8 cellular contexts compared by ENCODE assay signal in the genomic region with DNA sequence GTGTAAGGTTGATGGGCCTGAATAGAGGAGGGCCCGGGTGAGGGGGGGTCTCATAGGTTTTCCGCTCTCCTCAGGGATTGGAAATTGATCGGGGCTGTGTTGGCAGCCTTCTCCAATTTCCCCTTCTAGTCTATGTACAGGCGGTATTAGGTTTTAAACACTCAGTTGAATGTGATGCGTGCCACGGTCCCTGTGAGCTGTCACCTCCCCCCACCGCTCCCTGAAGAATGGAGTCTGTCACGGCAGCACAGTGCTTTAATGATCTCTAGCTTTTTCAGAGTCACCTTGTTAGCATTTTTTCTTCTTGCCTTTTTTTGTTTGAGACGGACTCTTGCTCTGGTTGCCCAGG. TPM values are rescaled to one million over a fixed set of nuclear protein-coding genes. Genes with fewer than 3 reads are reported as not detected.
DNase-seq lines count a peak whose midpoint lies in the region; ATAC-seq and TF ChIP-seq lines count a peak whose summit lies in the region.

No MANE protein-coding gene starts in this region.

- in situ Hi-C loops in GM23248 (cut with MboI), result no loop called here

- no peaks in the 10 kb centered on the region for H3K27me3 Mint-ChIP-seq in activated B cell treated with CpG ODN at 0.5 μM for 24 hours

- H2BK12ac ChIP-seq in trophoblast cell (ENCODE audit: low read length), result no peak overlapping the region

- H3K27me3 ChIP-seq in ACC112 (ENCODE audit: insufficient read depth, low read length), result no peaks in the 10 kb centered on the region
- H3K27me3 ChIP-seq in GM23248 (replicated peaks; ENCODE audit: insufficient read depth), result no peaks in the 10 kb centered on the region
- no peaks in the 10 kb centered on the region for H3K27me3 ChIP-seq in fibroblast of lung (ENCODE audit: control insufficient read depth, insufficient read depth, low read length)
- no peaks in the 10 kb centered on the region for H3K27me3 ChIP-seq in trophoblast cell (ENCODE audit: insufficient read depth, low read length)

- H3K9me3 Mint-ChIP-seq in activated B cell treated with CpG ODN at 0.5 μM for 24 hours, result no peaks in the 10 kb centered on the region

- H3K27ac ChIP-seq in ACC112 (ENCODE audit: low read depth, low read length) (peak overlapping the region; percentile 72), GM23248 (peak overlapping the region; percentile 73), fibroblast of lung (ENCODE audit: insufficient read depth, low read length) (peak overlapping the region; percentile 78), trophoblast cell (ENCODE audit: low read depth, low read length) (no peak overlapping the region)

- peaks cover 51% of the 10 kb centered on the region for H3K4me1 Mint-ChIP-seq in activated B cell treated with CpG ODN at 0.5 μM for 24 hours

- H2AK5ac ChIP-seq in trophoblast cell (ENCODE audit: low read length), result no peak overlapping the region

- H3K79me2 ChIP-seq in ACC112 (ENCODE audit: control insufficient read depth, insufficient read depth, low read length, unreplicated experiment), result peaks cover 78% of the 10 kb centered on the region
- peaks cover 94% of the 10 kb centered on the region for H3K79me2 ChIP-seq in GM23248 (ENCODE audit: insufficient read depth)
- H3K79me2 ChIP-seq in fibroblast of lung (ENCODE audit: control insufficient read depth, insufficient read depth, low read length), result peaks cover 65% of the 10 kb centered on the region
- peaks cover 22% of the 10 kb centered on the region for H3K79me2 ChIP-seq in trophoblast cell (ENCODE audit: control insufficient read depth, insufficient read depth, low read length, poor library complexity)

- no peak overlapping the region for H2BK120ac ChIP-seq in trophoblast cell (ENCODE audit: insufficient read depth, low read length, poor library complexity)

- H4K20me1 ChIP-seq in GM23248 (ENCODE audit: insufficient read depth) (no peaks in the 10 kb centered on the region; the same call in 1 of the 2 replicates), fibroblast of lung (ENCODE audit: control insufficient read depth, extremely low read depth, insufficient read depth, low read length) (no peaks in the 10 kb centered on the region)

- peak overlapping the region; percentile 93 for H3K9ac ChIP-seq in GM23248
- peak overlapping the region; percentile 85 for H3K9ac ChIP-seq in fibroblast of lung (ENCODE audit: insufficient read depth, low read length)
- peak overlapping the region; percentile 87 for H3K9ac ChIP-seq in trophoblast cell (ENCODE audit: low read length)

- H2BK5ac ChIP-seq in trophoblast cell (ENCODE audit: low read depth, low read length, poor library complexity), result no peak overlapping the region

- peak overlapping the region; percentile 82 for H3K4me2 ChIP-seq in GM23248 (ENCODE audit: unreplicated experiment)
- H3K4me2 ChIP-seq in fibroblast of lung (ENCODE audit: extremely low read depth, insufficient read depth, low read length), result peak overlapping the region; percentile 83
- peak overlapping the region; percentile 93 for H3K4me2 ChIP-seq in trophoblast cell (ENCODE audit: low read length)

- DNase-seq in GM23248 (peak; percentile 77), activated B cell treated with CpG ODN at 0.5 μM for 24 hours (no peak), fibroblast of lung (ENCODE audit: low read depth in 2 of 2) (no peak), trophoblast cell (peak in 1 of 2 donors; percentile 21), NCI-H187 treated with DMSO at 0.1 percent for 48 hours (lab: John Stamatoyannopoulos, UW) (no peak), globus pallidus (ENCODE audit: low spot score) (no peak)

- peak overlapping the region; percentile 99 for H3K4ac ChIP-seq in trophoblast cell (ENCODE audit: low read depth, low read length)

- CTCF ChIA-PET in activated B cell treated with CpG ODN at 0.5 μM for 24 hours (lab: Charles Lee), result interaction anchor here (1.2 to 1.4 kb wide), 2 partner anchors 21 to 229 kb away, joined by 3 to 5 read pairs; no protein-coding TSS in a partner anchor

- H3K79me1 ChIP-seq in trophoblast cell (ENCODE audit: low read length), result peaks cover 12% of the 10 kb centered on the region

- peak overlapping the region; percentile 80 for H3K27ac Mint-ChIP-seq in activated B cell treated with CpG ODN at 0.5 μM for 24 hours

- H3F3A ChIP-seq in GM23248 (ENCODE audit: insufficient read depth), result no peaks in the 10 kb centered on the region

- H3K4me3 ChIP-seq in ACC112 (ENCODE audit: low read depth, low read length) (peak overlapping the region; percentile 83), GM23248 (peak overlapping the region; percentile 80), fibroblast of lung (replicated peaks in 1 of 4; ENCODE audit: control extremely low read depth in 1 of 4, insufficient read depth in 1 of 4, low read depth in 3 of 4, low read length in 4 of 4) (peak overlapping the region; percentile 73 to 93 (median 81)), trophoblast cell (ENCODE audit: low read depth, low read length) (peak overlapping the region; percentile 99)

- peak overlapping the region; percentile 35 for H4K12ac ChIP-seq in trophoblast cell (ENCODE audit: low read depth, low read length)

- peaks cover 66% of the 10 kb centered on the region for H3K36me3 Mint-ChIP-seq in activated B cell treated with CpG ODN at 0.5 μM for 24 hours (ENCODE audit: low read depth)

- H3K36me3 ChIP-seq in ACC112 (ENCODE audit: insufficient read depth, low read length) (peaks cover 33% of the 10 kb centered on the region), GM23248 (ENCODE audit: low read depth) (peaks cover 33% of the 10 kb centered on the region), fibroblast of lung (ENCODE audit: control insufficient read depth, insufficient read depth, low read length) (peaks cover 28% of the 10 kb centered on the region), trophoblast cell (ENCODE audit: control insufficient read depth in 1 of 2, insufficient read depth in 2 of 2, low read length in 2 of 2) (peaks cover 33 to 51% of the 10 kb centered on the region in 2 experiments)

- H3K23ac ChIP-seq in trophoblast cell (ENCODE audit: low read length), result no peak overlapping the region

- H3K9me3 ChIP-seq in GM23248 (ENCODE audit: low read depth), result no peaks in the 10 kb centered on the region
- no peaks in the 10 kb centered on the region for H3K9me3 ChIP-seq in fibroblast of lung (ENCODE audit: control insufficient read depth, insufficient read depth, low read depth, low read length)
- no peaks in the 10 kb centered on the region for H3K9me3 ChIP-seq in trophoblast cell (ENCODE audit: insufficient read depth, low read depth, low read length)

- POLR2A ChIA-PET in activated B cell treated with CpG ODN at 0.5 μM for 24 hours (lab: Charles Lee), result interaction anchor here (0.5 to 2.2 kb wide), 17 partner anchors 19 to 305 kb away, joined by 3 to 23 read pairs (median 4); a partner anchor contains a TSS

- WGBS in GM23248 (ENCODE audit: low coverage in 1 of 2, low lambda C conversion rate in 2 of 2, missing lambda C conversion rate in 2 of 2), 2 experiments, result 7 to 9% methylated on average over 9 of the region's 9 CpGs
- no CpG with 5 or more reads among the region's 9 CpGs for WGBS in trophoblast cell (ENCODE audit: extremely low coverage, insufficient coverage, insufficient read length)

- H2AFZ ChIP-seq in ACC112 (ENCODE audit: low read length, unreplicated experiment) (no peak overlapping the region), GM23248 (peak overlapping the region; percentile 83), fibroblast of lung (ENCODE audit: low read length) (no peak overlapping the region), trophoblast cell (ENCODE audit: insufficient read depth, low read length, poor library complexity) (no peak overlapping the region)

- TF ChIP-seq CTCF in activated B cell treated with CpG ODN at 0.5 μM for 24 hours (IDR thresholded peaks at IDR 0.05) (no peak), fibroblast of lung (conservative IDR thresholded peaks at IDR 0.05 in 1 of 2, IDR thresholded peaks at IDR 0.05 in 1 of 2; ENCODE audit: low read depth in 1 of 2, low read length in 2 of 2) (no peak)

- H3K4me3 Mint-ChIP-seq in activated B cell treated with CpG ODN at 0.5 μM for 24 hours, result peak overlapping the region; percentile 86

- peak; percentile 25 for ATAC-seq in activated B cell treated with CpG ODN at 0.5 μM for 24 hours (ENCODE audit: low read depth)
- no peak for ATAC-seq in GM21717 (IDR thresholded peaks at IDR 0.05; ENCODE audit: unreplicated experiment)

- peak overlapping the region; percentile 99 for H4K8ac ChIP-seq in trophoblast cell (ENCODE audit: low read depth, low read length)

- intact Hi-C loops in activated B cell treated with CpG ODN at 0.5 μM for 24 hours (cut with micrococcal nuclease), result no loop called here

- H3K14ac ChIP-seq in trophoblast cell (ENCODE audit: low read length), result peak overlapping the region; percentile 98

- H3K4me1 ChIP-seq in ACC112 (ENCODE audit: control insufficient read depth, insufficient read depth, low read length, unreplicated experiment), result peaks cover 15% of the 10 kb centered on the region
- peaks cover 13% of the 10 kb centered on the region for H3K4me1 ChIP-seq in GM23248 (ENCODE audit: insufficient read depth)
- H3K4me1 ChIP-seq in fibroblast of lung (ENCODE audit: control insufficient read depth, extremely low read depth, insufficient read depth, low read length), result peaks cover 3% of the 10 kb centered on the region
- H3K4me1 ChIP-seq in trophoblast cell (ENCODE audit: control insufficient read depth in 1 of 2, insufficient read depth in 2 of 2, low read length in 2 of 2), result peaks cover 0 to 10% of the 10 kb centered on the region in 2 experiments

- no peak overlapping the region for H4K91ac ChIP-seq in trophoblast cell (ENCODE audit: low read depth, low read length)

- H3K9me2 ChIP-seq in GM23248 (ENCODE audit: insufficient read depth), result no peaks in the 10 kb centered on the region

- no peak overlapping the region for H3K18ac ChIP-seq in trophoblast cell (ENCODE audit: low read length)

RNA-seq across cellular contexts. Expression of a gene that starts 0.8 kb away (rescaled TPM):
- 310 and 390 TPM in 2 replicates for total RNA-seq in GM23248 (2014; rRNA removed; shearing (Covaris generic))
- polyA plus RNA-seq in GM23248 (2016; fragmentation: Nextera tagmentation; extraction: Ambion mirVana) (564 and 566 TPM in 2 replicates), fibroblast of lung (597 and 653 TPM in 2 replicates)
- total RNA-seq in activated B cell treated with CpG ODN at 0.5 μM for 24 hours (578 TPM in 2 replicates), fibroblast of lung (442 and 484 TPM in 2 replicates)
- 682 and 746 TPM in 2 replicates for polyA plus RNA-seq in fibroblast of lung (2012)
- polyA minus RNA-seq in fibroblast of lung (ENCODE audit: low replicate concordance), result 141 and 213 TPM in 2 replicates
- 813 and 830 TPM in 2 replicates for polyA plus RNA-seq in trophoblast cell (2013)

RNA-seq across cellular contexts. Expression of a gene that starts 1.0 kb away (rescaled TPM):
- 35.2 and 44.1 TPM in 2 replicates for total RNA-seq in GM23248 (2014; rRNA removed; shearing (Covaris generic))
- polyA plus RNA-seq in GM23248 (2016; fragmentation: Nextera tagmentation; extraction: Ambion mirVana) (39.4 and 41.7 TPM in 2 replicates), fibroblast of lung (25.9 and 35.1 TPM in 2 replicates)
- total RNA-seq in activated B cell treated with CpG ODN at 0.5 μM for 24 hours (27.8 and 29.0 TPM in 2 replicates), fibroblast of lung (22.6 and 25.1 TPM in 2 replicates)
- 21.4 and 32.5 TPM in 2 replicates for polyA plus RNA-seq in fibroblast of lung (2012)
- 26.6 and 103 TPM in 2 replicates for polyA minus RNA-seq in fibroblast of lung (ENCODE audit: low replicate concordance)
- polyA plus RNA-seq in trophoblast cell (2013), result 26.2 and 26.6 TPM in 2 replicates

RNA-seq across cellular contexts. Expression of a gene that starts 49.4 kb away (rescaled TPM):
- total RNA-seq in GM23248 (2014; rRNA removed; shearing (Covaris generic)), result 3.8 and 13.2 TPM in 2 replicates
- polyA plus RNA-seq in GM23248 (2016; fragmentation: Nextera tagmentation; extraction: Ambion mirVana) (6.5 and 7.0 TPM in 2 replicates), fibroblast of lung (3.2 and 4.6 TPM in 2 replicates)
- total RNA-seq in activated B cell treated with CpG ODN at 0.5 μM for 24 hours (16.1 and 18.3 TPM in 2 replicates), fibroblast of lung (5.4 and 6.4 TPM in 2 replicates)
- 8.0 and 9.6 TPM in 2 replicates for polyA plus RNA-seq in fibroblast of lung (2012)
- polyA minus RNA-seq in fibroblast of lung (ENCODE audit: low replicate concordance), result 0.35 and 2.3 TPM in 2 replicates
- 23.7 and 24.1 TPM in 2 replicates for polyA plus RNA-seq in trophoblast cell (2013)
